In genomic region chr18:46293699-46294300, GRCh38 we compare ENCODE assay signal across 20 cellular contexts.
A peak's percentile ranks its signal among the peaks of the same experiment; 100 is the strongest.
DNase-seq lines count a peak whose midpoint lies in the region; ATAC-seq and TF ChIP-seq lines count a peak whose summit lies in the region.
"Had no signal": no experiment of that assay in that cellular context is flagged by ENCODE, and none has a peak within 500 bp of the region (broad histone marks: within the 10 kb centered on the region; RNA-seq: fewer than 3 reads in every experiment).

No MANE protein-coding gene starts in this region.

- TF ChIP-seq POLR2A in ovary (IDR thresholded peaks at IDR 0.05), result no peak

- H3K9me3 Mint-ChIP-seq in activated naive CD4-positive, alpha-beta T cell treated with anti-CD3 and anti-CD28 coated beads, Interleukin-2, amount 50 U/mL, for 72 hours, result no peaks in the 10 kb centered on the region
- no peaks in the 10 kb centered on the region for H3K9me3 Mint-ChIP-seq in activated naive CD4-positive, alpha-beta T cell treated with anti-CD3 and anti-CD28 coated beads for 36 hours
- H3K9me3 Mint-ChIP-seq in type B pancreatic cell, result no peaks in the 10 kb centered on the region
- H3K9me3 Mint-ChIP-seq: neural crest cell had no signal

- H3K27ac Mint-ChIP-seq in activated naive CD4-positive, alpha-beta T cell treated with anti-CD3 and anti-CD28 coated beads, Interleukin-2, amount 50 U/mL, for 72 hours, result peak overlapping the region; percentile 15 to 60
- no peak overlapping the region for H3K27ac Mint-ChIP-seq in activated naive CD4-positive, alpha-beta T cell treated with anti-CD3 and anti-CD28 coated beads for 36 hours
- H3K27ac Mint-ChIP-seq in type B pancreatic cell, result peak overlapping the region; percentile 75
- H3K27ac Mint-ChIP-seq: activated naive CD8-positive, alpha-beta T cell had no signal

- no peaks in the 10 kb centered on the region for H3K36me3 ChIP-seq in adipocyte (ENCODE audit: control insufficient read depth, insufficient read depth, low read length, severe bottlenecking)
- no peaks in the 10 kb centered on the region for H3K36me3 ChIP-seq in WERI-Rb-1
- H3K36me3 ChIP-seq in ovary, result no peaks in the 10 kb centered on the region
- H3K36me3 ChIP-seq: breast epithelium had no signal

- no peak overlapping the region for H3K4me3 Mint-ChIP-seq in activated naive CD4-positive, alpha-beta T cell treated with anti-CD3 and anti-CD28 coated beads for 36 hours
- H3K4me3 Mint-ChIP-seq in type B pancreatic cell, result peak overlapping the region; percentile 47
- H3K4me3 Mint-ChIP-seq: activated naive CD8-positive, alpha-beta T cell; neural crest cell had no signal

- peaks cover 7% of the 10 kb centered on the region for H3K9me3 ChIP-seq in adipocyte (ENCODE audit: control insufficient read depth, low read length)
- no peaks in the 10 kb centered on the region for H3K9me3 ChIP-seq in WERI-Rb-1 (ENCODE audit: severe bottlenecking)
- no peaks in the 10 kb centered on the region for H3K9me3 ChIP-seq in ovary
- H3K9me3 ChIP-seq: A549, breast epithelium, testis had no signal

- CTCF ChIA-PET in activated naive CD4-positive, alpha-beta T cell treated with anti-CD3 and anti-CD28 coated beads for 36 hours (lab: Charles Lee), result no interaction called here

- TF ChIP-seq EP300 in ovary (IDR thresholded peaks at IDR 0.05), result no peak

- peaks cover 19% of the 10 kb centered on the region for H3K27me3 ChIP-seq in adipocyte (replicated peaks; ENCODE audit: control insufficient read depth, insufficient read depth, low read length)
- no peaks in the 10 kb centered on the region for H3K27me3 ChIP-seq in WERI-Rb-1 (ENCODE audit: insufficient read depth, low read depth, severe bottlenecking)
- no peaks in the 10 kb centered on the region for H3K27me3 ChIP-seq in ovary
- H3K27me3 ChIP-seq: breast epithelium, testis had no signal

- TF ChIP-seq CTCF in type B pancreatic cell (conservative IDR thresholded peaks at IDR 0.05) (no peak), WERI-Rb-1 (IDR thresholded peaks at IDR 0.05; ENCODE audit: low read depth, low read length) (no peak), ovary (IDR thresholded peaks at IDR 0.05) (no peak)

- intact Hi-C loops in activated naive CD4-positive, alpha-beta T cell treated with anti-CD3 and anti-CD28 coated beads for 36 hours (cut with micrococcal nuclease), result loop anchor here (10.0 kb wide), 1 partner anchor 59 kb away; no protein-coding TSS in a partner anchor
- intact Hi-C loops in ovary (cut with DNase I), result no loop called here

- 30 to 46% (median 32%) methylated on average over 9 of the region's 9 CpGs for WGBS in ovary, 3 donors

- no peak for ATAC-seq in activated naive CD4-positive, alpha-beta T cell treated with anti-CD3 and anti-CD28 coated beads, Interleukin-2, amount 50 U/mL, for 72 hours
- ATAC-seq: A549 had no signal

- no peaks in the 10 kb centered on the region for H3K4me1 ChIP-seq in adipocyte (ENCODE audit: control insufficient read depth, insufficient read depth, low read length)
- H3K4me1 ChIP-seq in ovary (ENCODE audit: insufficient read depth), result no peaks in the 10 kb centered on the region
- H3K4me1 ChIP-seq: A549, breast epithelium, testis had no signal

- DNase-seq in activated naive CD4-positive, alpha-beta T cell treated with anti-CD3 and anti-CD28 coated beads, Interleukin-2, amount 50 U/mL, for 72 hours (ENCODE audit: low spot score in 2 of 2), result peak in 1 of 2 donors; percentile 38
- DNase-seq in activated naive CD4-positive, alpha-beta T cell treated with anti-CD3 and anti-CD28 coated beads for 36 hours, result no peak
- DNase-seq in adipocyte (ENCODE audit: low read depth) (peak; percentile 4), iPS-NIHi11 (ENCODE audit: low spot score) (peak; percentile 69), type B pancreatic cell (ENCODE audit: extremely low spot score, unreplicated experiment) (no peak), activated gamma-delta T cell treated with Interleukin-2 at 50 U/mL for 16 hours (no peak), WERI-Rb-1 (no peak), ovary (no peak)
- DNase-seq: activated T-cell treated with anti-CD3 and anti-CD28 coated beads for 4 hours; DMS 273 treated with DMSO at 0.1 percent for 48 hours; GF-D8; glutamatergic neuron; NCI-H2227 treated with DMSO at 0.1 percent for 48 hours; stimulated activated CD4-positive, alpha-beta T cell treated with anti-CD3 and anti-CD28 coated beads, Interleukin-12 subunit alpha, Interleukin-12 subunit beta, amount 100 ng/mL, for 4 hours; testis had no signal

- H3K4me3 ChIP-seq in adipocyte (ENCODE audit: low read length) (no peak overlapping the region), WERI-Rb-1 (ENCODE audit: low read depth, low read length) (no peak overlapping the region), ovary (no peak overlapping the region)
- H3K4me3 ChIP-seq: A549, breast epithelium, testis had no signal

- no peaks in the 10 kb centered on the region for H3K4me1 Mint-ChIP-seq in activated naive CD4-positive, alpha-beta T cell treated with anti-CD3 and anti-CD28 coated beads for 36 hours (ENCODE audit: low read depth)
- peaks cover 19% of the 10 kb centered on the region for H3K4me1 Mint-ChIP-seq in type B pancreatic cell (ENCODE audit: unreplicated experiment)

- H3K27me3 Mint-ChIP-seq in activated naive CD4-positive, alpha-beta T cell treated with anti-CD3 and anti-CD28 coated beads for 36 hours (ENCODE audit: low read depth), result no peaks in the 10 kb centered on the region
- no peaks in the 10 kb centered on the region for H3K27me3 Mint-ChIP-seq in type B pancreatic cell
- H3K27me3 Mint-ChIP-seq: activated naive CD8-positive, alpha-beta T cell had no signal

- H3K9ac ChIP-seq in adipocyte (ENCODE audit: low read length), result no peak overlapping the region

- H3K36me3 Mint-ChIP-seq in activated naive CD4-positive, alpha-beta T cell treated with anti-CD3 and anti-CD28 coated beads, Interleukin-2, amount 50 U/mL, for 72 hours, result no peaks in the 10 kb centered on the region
- no peaks in the 10 kb centered on the region for H3K36me3 Mint-ChIP-seq in activated naive CD4-positive, alpha-beta T cell treated with anti-CD3 and anti-CD28 coated beads for 36 hours (ENCODE audit: low read depth)
- H3K36me3 Mint-ChIP-seq in type B pancreatic cell, result no peaks in the 10 kb centered on the region
- H3K36me3 Mint-ChIP-seq: activated naive CD8-positive, alpha-beta T cell had no signal

- no peak overlapping the region for H3K27ac ChIP-seq in WERI-Rb-1
- no peak overlapping the region for H3K27ac ChIP-seq in ovary
- H3K27ac ChIP-seq: A549, breast epithelium, C4-2B, testis had no signal

Comparison
In these comparisons a context has a peak if more than half of its experiments do, and no peak if none do; other contexts are left out.
1. DNase-seq: peak in adipocyte (single experiment) and iPS-NIHi11 (single experiment); none in activated naive CD4-positive, alpha-beta T cell treated with anti-CD3 and anti-CD28 coated beads for 36 hours (single experiment), type B pancreatic cell (single experiment), activated gamma-delta T cell treated with Interleukin-2 at 50 U/mL for 16 hours (single experiment), WERI-Rb-1 (single experiment) and ovary (0 of 5).